10 cellular contexts compared by ENCODE assay signal in the genomic region with DNA sequence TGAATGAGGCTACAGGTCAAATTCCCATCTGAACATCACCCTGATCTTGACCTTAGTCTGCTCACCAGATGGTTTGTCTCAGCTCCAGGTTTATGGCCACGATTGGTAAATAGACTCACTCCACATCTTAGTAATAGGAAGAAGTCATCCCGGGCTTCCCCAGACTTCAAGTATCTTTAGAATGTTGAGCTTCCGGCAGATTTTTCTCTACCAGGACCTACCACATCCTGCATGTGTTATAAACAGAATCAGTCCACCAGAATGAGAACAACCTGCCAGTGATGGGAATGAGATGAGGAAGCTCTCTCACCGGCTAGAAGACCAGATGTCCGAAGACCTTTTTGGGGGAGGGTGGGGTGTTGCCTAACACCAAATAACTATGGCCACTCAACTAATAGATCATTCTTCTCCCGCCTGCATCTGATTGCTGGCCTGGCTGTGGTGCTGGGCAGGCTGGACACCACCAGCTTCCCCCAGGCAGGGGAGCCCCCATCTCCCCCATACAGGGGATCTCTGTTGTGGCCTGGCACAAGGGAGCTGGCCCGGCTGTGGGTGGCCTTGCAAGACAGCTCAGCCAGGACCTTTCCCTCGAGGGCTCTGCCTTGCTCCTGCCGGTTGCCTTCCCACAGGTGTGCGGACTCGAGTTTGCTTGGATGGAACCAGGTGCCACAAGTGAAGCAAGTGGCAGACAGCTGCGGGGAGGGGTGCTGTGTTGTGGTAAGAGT.
DNase-seq lines count a peak whose midpoint lies in the region; ATAC-seq, FAIRE-seq and TF ChIP-seq lines count a peak whose summit lies in the region.
"Had no signal": no experiment of that assay in that cellular context is flagged by ENCODE, and none has a peak within 500 bp of the region (broad histone marks: within the 10 kb centered on the region; RNA-seq: fewer than 3 reads in every experiment).

No MANE protein-coding gene starts in this region.

- ATAC-seq in right cardiac atrium = no peak
- peak; percentile 25 for ATAC-seq in activated T-helper 17 cell treated with anti-CD3 and anti-CD28 coated beads, Interleukin-2, amount 50 U/mL, for 72 hours (replicated peaks)

- H3K36me3 Mint-ChIP-seq in activated T-helper 17 cell treated with anti-CD3 and anti-CD28 coated beads, Interleukin-2, amount 50 U/mL, for 72 hours (ENCODE audit: low read depth) = peaks cover 7% of the 10 kb centered on the region

- H3K4me3 ChIP-seq in left ventricle myocardium inferior (no peak overlapping the region), right cardiac atrium (ENCODE audit: low read length) (no peak overlapping the region)
- H3K4me3 ChIP-seq: SJSA1 had no signal

- no peak for DNase-seq in left ventricle myocardium inferior
- no peak for DNase-seq in right cardiac atrium
- peak; percentile 99 for DNase-seq in iris pigment epithelial cell (ENCODE audit: low read depth)
- peak; percentile 39 for DNase-seq in ureter (ENCODE audit: low spot score)
- DNase-seq in foreskin melanocyte = no peak
- no peak for DNase-seq in activated gamma-delta T cell treated with Interleukin-2 at 50 U/mL for 16 hours
- DNase-seq in HTR-8/SVneo (ENCODE audit: insufficient read length, low spot score) = no peak
- DNase-seq: aorta had no signal

- no peaks in the 10 kb centered on the region for H3K27me3 ChIP-seq in left ventricle myocardium inferior (ENCODE audit: low read depth)
- H3K27me3 ChIP-seq in right cardiac atrium (ENCODE audit: control insufficient read depth, insufficient read depth) = no peaks in the 10 kb centered on the region
- H3K27me3 ChIP-seq: SJSA1 had no signal

- intact Hi-C loops in left ventricle myocardium inferior (cut with micrococcal nuclease) = no loop called here
- intact Hi-C loops in right cardiac atrium (cut with DNase I) = no loop called here

- no peak for TF ChIP-seq CTCF in left ventricle myocardium inferior (IDR thresholded peaks at IDR 0.05; ENCODE audit: borderline replicate concordance)

- H3K36me3 ChIP-seq in left ventricle myocardium inferior = no peaks in the 10 kb centered on the region
- H3K36me3 ChIP-seq: SJSA1 had no signal

- H3K27ac Mint-ChIP-seq in activated T-helper 17 cell treated with anti-CD3 and anti-CD28 coated beads, Interleukin-2, amount 50 U/mL, for 72 hours = peak overlapping the region; percentile 5

- H3K27me3 Mint-ChIP-seq in activated T-helper 17 cell treated with anti-CD3 and anti-CD28 coated beads, Interleukin-2, amount 50 U/mL, for 72 hours = peaks cover 46% of the 10 kb centered on the region

- H3K27ac ChIP-seq in left ventricle myocardium inferior (replicated peaks) (peak overlapping the region; percentile 40), right cardiac atrium (ENCODE audit: low read length) (no peak overlapping the region)
- H3K27ac ChIP-seq: SJSA1 had no signal

- 79% methylated on average over 12 of the region's 12 CpGs for WGBS in right cardiac atrium

- H3K4me3 Mint-ChIP-seq in activated T-helper 17 cell treated with anti-CD3 and anti-CD28 coated beads, Interleukin-2, amount 50 U/mL, for 72 hours = peak overlapping the region; percentile 44

- H3K9me3 Mint-ChIP-seq in activated T-helper 17 cell treated with anti-CD3 and anti-CD28 coated beads, Interleukin-2, amount 50 U/mL, for 72 hours = no peaks in the 10 kb centered on the region

- H3K4me1 ChIP-seq in left ventricle myocardium inferior = peaks cover 54% of the 10 kb centered on the region
- peaks cover 23% of the 10 kb centered on the region for H3K4me1 ChIP-seq in right cardiac atrium (ENCODE audit: control insufficient read depth, insufficient read depth, low read length)

- H3K4me1 Mint-ChIP-seq in activated T-helper 17 cell treated with anti-CD3 and anti-CD28 coated beads, Interleukin-2, amount 50 U/mL, for 72 hours = peaks cover 40% of the 10 kb centered on the region

- no peak for FAIRE-seq in HTR-8/SVneo (lab: Jason Lieb, UNC)

- H3K9me3 ChIP-seq in left ventricle myocardium inferior (replicated peaks) = no peaks in the 10 kb centered on the region
- no peaks in the 10 kb centered on the region for H3K9me3 ChIP-seq in right cardiac atrium (ENCODE audit: control insufficient read depth, low read length)
- H3K9me3 ChIP-seq: SJSA1 had no signal

Comparison
In these comparisons a context has a peak if more than half of its experiments do, and no peak if none do; other contexts are left out.
1. DNase-seq: peak in iris pigment epithelial cell (single experiment) and ureter (single experiment); none in left ventricle myocardium inferior (single experiment), right cardiac atrium (0 of 3), foreskin melanocyte (single experiment), activated gamma-delta T cell treated with Interleukin-2 at 50 U/mL for 16 hours (single experiment) and HTR-8/SVneo (single experiment).